25 cellular contexts compared by ENCODE assay signal in genomic region chr6:39304951-39305350, GRCh38. TPM values are rescaled to one million over a fixed set of nuclear protein-coding genes. Genes with fewer than 3 reads are reported as not detected.
"Had no signal": no experiment of that assay in that cellular context is flagged by ENCODE, and none has a peak within 500 bp of the region (broad histone marks: within the 10 kb centered on the region; RNA-seq: fewer than 3 reads in every experiment).

No MANE protein-coding gene starts in this region.

- H3K36me3 Mint-ChIP-seq: IgD-negative memory B cell had no signal

- ATAC-seq: K562 had no signal

- H3K9me3 ChIP-seq: SJSA1 had no signal

- FAIRE-seq: HTR-8/SVneo, K562, RCC 7860 had no signal

- H3K27ac ChIP-seq: HL-60, KMS-11, SJSA1, SK-N-MC had no signal

- H3K27ac Mint-ChIP-seq: IgD-negative memory B cell had no signal

- DNase-seq: Kasumi-1, MM.1S, NCI-H1105, NCI-H1417, NCI-H1436 treated with DMSO at 0.1 percent for 48 hours, NCI-H1694, NCI-H187 treated with DMSO at 0.1 percent for 48 hours, NCI-H2029 treated with DMSO at 0.1 percent for 48 hours, NCI-H2171 treated with DMSO at 0.1 percent for 48 hours, NCI-H345, NCI-H446 treated with DMSO at 0.1 percent for 48 hours, NCI-H510A treated with DMSO at 0.1 percent for 48 hours, NCI-H526, Right ventricle myocardium superior, RPMI8226, SIG-M5 had no signal

- H3K9ac ChIP-seq: KMS-11 had no signal

- H3K4me3 Mint-ChIP-seq: IgD-negative memory B cell had no signal

- H3K27me3 ChIP-seq: SJSA1 had no signal

- H3K9me3 Mint-ChIP-seq: IgD-negative memory B cell had no signal

- H3K36me3 ChIP-seq: SJSA1 had no signal

- H3K4me1 ChIP-seq: SJSA1 had no signal

- H3K4me2 ChIP-seq: KMS-11 had no signal

- H3K4me3 ChIP-seq: K562, SJSA1, SK-N-MC had no signal

RNA-seq across cellular contexts. Expression of gene KCNK17, which starts 9.3 kb away (rescaled TPM):
- total RNA-seq: K562, M059J, Right ventricle myocardium superior, SJSA1 had no signal
- polyA plus RNA-seq: IgD-negative memory B cell, K562 had no signal

RNA-seq across cellular contexts. Expression of gene KCNK16, which starts 17.6 kb away (rescaled TPM):
- total RNA-seq: K562, M059J, Right ventricle myocardium superior, SJSA1 had no signal
- polyA plus RNA-seq: IgD-negative memory B cell, K562 had no signal
